In genomic region chr1:225396357-225396756, GRCh38 we compare ENCODE assay signal across 18 cellular contexts.
"Had no signal": no experiment of that assay in that cellular context is flagged by ENCODE, and none has a peak within 500 bp of the region (broad histone marks: within the 10 kb centered on the region; RNA-seq: fewer than 3 reads in every experiment).

No MANE protein-coding gene starts in this region.

- H3K4me1 Mint-ChIP-seq: endodermal cell, nephron had no signal

- H3K9me3 ChIP-seq: body of pancreas, esophagus squamous epithelium, gastrocnemius medialis, left ventricle myocardium inferior, SK-N-SH, upper lobe of left lung had no signal

- H3K4me2 ChIP-seq: SK-N-SH had no signal

- H2AFZ ChIP-seq: parathyroid adenoma had no signal

- H3K9ac ChIP-seq: parathyroid adenoma, SK-N-SH had no signal

- H3K27me3 ChIP-seq: body of pancreas, cardiac muscle cell, esophagus squamous epithelium, gastrocnemius medialis, upper lobe of left lung had no signal

- H3K4me3 ChIP-seq: body of pancreas, cardiac muscle cell, esophagus squamous epithelium, gastrocnemius medialis, left ventricle myocardium inferior, skin epidermis, upper lobe of left lung had no signal

- H3K4me1 ChIP-seq: body of pancreas, esophagus squamous epithelium, gastrocnemius medialis, left ventricle myocardium inferior, parathyroid adenoma, upper lobe of left lung had no signal

- H3K27ac Mint-ChIP-seq: endodermal cell had no signal

- H3K27ac ChIP-seq: body of pancreas, cardiac muscle cell, esophagus squamous epithelium, gastrocnemius medialis, left ventricle myocardium inferior, parathyroid adenoma, skin epidermis, upper lobe of left lung had no signal

- ATAC-seq: activated CD4-positive, CD25-positive, alpha-beta regulatory T cell treated with anti-CD3 and anti-CD28 coated beads, Interleukin-2, amount 50 U/mL, for 24 hours; body of pancreas; gastrocnemius medialis; right cardiac atrium had no signal

- DNase-seq: anterior cingulate cortex; body of pancreas; cortex of kidney; endodermal cell; esophagus squamous epithelium; gastrocnemius medialis; hypothalamus; left ventricle myocardium inferior; nucleus accumbens; right cardiac atrium; SK-N-SH; stimulated activated naive CD4-positive, alpha-beta T cell; upper lobe of left lung had no signal

- H3K9me3 Mint-ChIP-seq: endodermal cell, nephron had no signal

- H3K4me3 Mint-ChIP-seq: endodermal cell, nephron had no signal

- H3K79me2 ChIP-seq: parathyroid adenoma had no signal
